ENCODE assay signal across 8 cellular contexts in the genomic region with DNA sequence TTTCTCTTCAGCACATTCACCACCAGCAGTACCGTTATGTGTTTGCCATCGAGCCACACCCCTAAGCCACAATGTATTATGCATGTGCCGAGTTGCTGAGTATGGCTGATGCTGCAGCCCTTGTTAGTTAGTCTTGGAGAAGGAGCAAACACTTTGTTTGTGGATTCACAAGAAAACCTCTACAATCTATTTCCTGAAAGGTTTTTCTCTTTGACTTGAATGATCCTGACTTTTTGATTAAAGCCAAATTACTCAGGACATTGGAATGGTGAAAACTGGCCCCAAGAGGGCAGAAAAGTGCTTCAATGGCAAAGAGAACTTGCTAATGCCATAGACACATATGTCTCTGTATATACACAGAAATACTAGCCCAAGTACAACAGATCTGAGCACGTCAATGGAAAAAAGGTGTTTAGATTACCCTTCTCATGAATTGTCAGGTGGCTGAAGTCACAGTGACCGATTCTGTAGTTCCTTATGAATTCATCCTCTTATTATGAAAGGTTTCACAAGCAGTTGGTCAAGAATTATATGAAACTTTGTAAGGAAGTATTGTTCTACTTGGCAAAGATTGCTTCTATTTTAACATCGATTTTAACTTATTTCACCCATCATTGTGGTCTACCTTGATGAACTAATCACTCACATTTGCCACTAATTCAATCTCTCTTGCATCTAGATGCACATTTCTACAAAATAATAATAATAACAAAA.
A peak's percentile ranks its signal among the peaks of the same experiment; 100 is the strongest.
DNase-seq lines count a peak whose midpoint lies in the region; ATAC-seq and TF ChIP-seq lines count a peak whose summit lies in the region.

No MANE protein-coding gene starts in this region.

- H3K4me1 Mint-ChIP-seq in HFFc6 (ENCODE audit: low read depth), result peaks cover 73% of the 10 kb centered on the region
- no peaks in the 10 kb centered on the region for H3K4me1 Mint-ChIP-seq in immature natural killer cell
- H3K4me1 Mint-ChIP-seq in natural killer cell treated with Interleukin-12 subunit alpha and Interleukin-12 subunit beta and Interleukin-15 and Interleukin-18, amount 100 ng/mL, for 72 hours (ENCODE audit: low read depth in 2 of 2), result no peaks in the 10 kb centered on the region

- H3K4me3 Mint-ChIP-seq in HFFc6 (no peak overlapping the region; the same call in 1 of the 2 replicates), immature natural killer cell (no peak overlapping the region)
- no peak overlapping the region for H3K4me3 Mint-ChIP-seq in natural killer cell treated with Interleukin-12 subunit alpha and Interleukin-12 subunit beta and Interleukin-15 and Interleukin-18, amount 100 ng/mL, for 72 hours

- peak; percentile 57 for DNase-seq in AG04450 (ENCODE audit: low read depth, low spot score)
- peak; percentile 73 for DNase-seq in HFFc6
- peak; percentile 10 for DNase-seq in WERI-Rb-1
- DNase-seq in kidney tubule cell (ENCODE audit: low spot score), result peak; percentile 74
- DNase-seq in immature natural killer cell, result no peak
- DNase-seq in activated T-cell treated with anti-CD3 and anti-CD28 coated beads, Interleukin-2, amount 50 U/mL, for 1 hour, result no peak
- no peak for DNase-seq in natural killer cell treated with Interleukin-12 subunit alpha and Interleukin-12 subunit beta and Interleukin-15 and Interleukin-18, amount 100 ng/mL, for 72 hours (ENCODE audit: low spot score)

- no peak for ATAC-seq in HG03571 (IDR thresholded peaks at IDR 0.05; ENCODE audit: unreplicated experiment)
- no peak for ATAC-seq in natural killer cell treated with Interleukin-12 subunit alpha and Interleukin-12 subunit beta and Interleukin-15 and Interleukin-18, amount 100 ng/mL, for 72 hours

- no peaks in the 10 kb centered on the region for H3K9me3 ChIP-seq in AG04450 (ENCODE audit: control insufficient read depth, insufficient read depth, low read length)
- H3K9me3 ChIP-seq in WERI-Rb-1 (ENCODE audit: severe bottlenecking), result no peaks in the 10 kb centered on the region

- H3K36me3 ChIP-seq in WERI-Rb-1, result no peaks in the 10 kb centered on the region

- H3K27ac Mint-ChIP-seq in HFFc6 (peak overlapping the region; percentile 57), immature natural killer cell (no peak overlapping the region)
- no peak overlapping the region for H3K27ac Mint-ChIP-seq in natural killer cell treated with Interleukin-12 subunit alpha and Interleukin-12 subunit beta and Interleukin-15 and Interleukin-18, amount 100 ng/mL, for 72 hours

- H3K36me3 Mint-ChIP-seq in HFFc6 (ENCODE audit: low read depth) (no peaks in the 10 kb centered on the region), immature natural killer cell (no peaks in the 10 kb centered on the region)
- H3K36me3 Mint-ChIP-seq in natural killer cell treated with Interleukin-12 subunit alpha and Interleukin-12 subunit beta and Interleukin-15 and Interleukin-18, amount 100 ng/mL, for 72 hours, result no peaks in the 10 kb centered on the region

- CTCF ChIA-PET in AG04450 (lab: Charles Lee), result interaction anchor here (0.6 to 1.0 kb wide), 3 partner anchors 21 to 172 kb away, joined by 3 to 5 read pairs (median 3); a partner anchor contains a TSS

- no peaks in the 10 kb centered on the region for H3K27me3 Mint-ChIP-seq in HFFc6 (ENCODE audit: insufficient read depth)
- peaks cover 0 to 1% (median 0%) of the 10 kb centered on the region in 3 donors for H3K27me3 Mint-ChIP-seq in immature natural killer cell (ENCODE audit: low read depth in 3 of 3)
- peaks cover 0 to 5% of the 10 kb centered on the region in 2 donors for H3K27me3 Mint-ChIP-seq in natural killer cell treated with Interleukin-12 subunit alpha and Interleukin-12 subunit beta and Interleukin-15 and Interleukin-18, amount 100 ng/mL, for 72 hours

- H3K27me3 ChIP-seq in AG04450 (ENCODE audit: control insufficient read depth, insufficient read depth, low read length) (no peaks in the 10 kb centered on the region), WERI-Rb-1 (ENCODE audit: insufficient read depth, low read depth, severe bottlenecking) (no peaks in the 10 kb centered on the region)

- TF ChIP-seq CTCF in AG04450 (IDR thresholded peaks at IDR 0.05; ENCODE audit: low read depth, low read length) (peak; percentile 55), HFFc6 (IDR thresholded peaks at IDR 0.05) (peak; percentile 76), WERI-Rb-1 (IDR thresholded peaks at IDR 0.05; ENCODE audit: low read depth, low read length) (no peak)

- POLR2A ChIA-PET in AG04450 (lab: Yijun Ruan, JAX), result interaction anchor here (0.6 kb wide), 1 partner anchor 21 kb away, joined by 3 read pairs; no protein-coding TSS in a partner anchor

- H3K9me3 Mint-ChIP-seq in HFFc6 (no peaks in the 10 kb centered on the region), immature natural killer cell (peaks cover 0 to 2% (median 0%) of the 10 kb centered on the region in 6 donors)
- no peaks in the 10 kb centered on the region for H3K9me3 Mint-ChIP-seq in natural killer cell treated with Interleukin-12 subunit alpha and Interleukin-12 subunit beta and Interleukin-15 and Interleukin-18, amount 100 ng/mL, for 72 hours

- no peak overlapping the region for H3K4me3 ChIP-seq in AG04450 (ENCODE audit: low read depth, low read length)
- no peak overlapping the region for H3K4me3 ChIP-seq in WERI-Rb-1 (ENCODE audit: low read depth, low read length)

- H3K27ac ChIP-seq in AG04450 (ENCODE audit: low read depth, low read length) (no peak overlapping the region), WERI-Rb-1 (no peak overlapping the region)

Comparison
In these comparisons a context has a peak if more than half of its experiments do, and no peak if none do; other contexts are left out.
1. DNase-seq: peak in AG04450 (single experiment), HFFc6 (single experiment), WERI-Rb-1 (single experiment) and kidney tubule cell (single experiment); none in immature natural killer cell (0 of 3), activated T-cell treated with anti-CD3 and anti-CD28 coated beads, Interleukin-2, amount 50 U/mL, for 1 hour (single experiment) and natural killer cell treated with Interleukin-12 subunit alpha and Interleukin-12 subunit beta and Interleukin-15 and Interleukin-18, amount 100 ng/mL, for 72 hours (single experiment).